In genomic region chr4:116357758-116358157, GRCh38 we compare ENCODE assay signal across 12 cellular contexts.
DNase-seq lines count a peak whose midpoint lies in the region; ATAC-seq, FAIRE-seq and TF ChIP-seq lines count a peak whose summit lies in the region.
"Had no signal": no experiment of that assay in that cellular context is flagged by ENCODE, and none has a peak within 500 bp of the region (broad histone marks: within the 10 kb centered on the region; RNA-seq: fewer than 3 reads in every experiment).

No MANE protein-coding gene starts in this region.

- no peak overlapping the region for H3K4me3 ChIP-seq in psoas muscle
- H3K4me3 ChIP-seq: thyroid gland had no signal

- intact Hi-C loops in psoas muscle (cut with DNase I): no loop called here

- FAIRE-seq in GM19239 (lab: Jason Lieb, UNC): no peak

- no peak overlapping the region for H3K27ac ChIP-seq in psoas muscle
- H3K27ac ChIP-seq: thyroid gland had no signal

- DNase-seq in DMS53 treated with DMSO at 0.1 percent for 48 hours (lab: John Stamatoyannopoulos, UW; ENCODE audit: unreplicated experiment) (peak; percentile 26), M059J (ENCODE audit: low read depth) (peak; percentile 3), kidney tubule cell (ENCODE audit: low spot score) (peak; percentile 69), GM19239 (ENCODE audit: insufficient read length, low spot score) (no peak), GOT3 (lab: John Stamatoyannopoulos, UW) (no peak), psoas muscle (no peak)
- peak; percentile 14 for DNase-seq in activated T-helper 9 cell treated with anti-CD3 and anti-CD28 coated beads, Interleukin-2, amount 50 U/mL, for 16 hours (ENCODE audit: low read depth)
- DNase-seq: activated CD8-positive, alpha-beta T cell treated with anti-CD3 and anti-CD28 coated beads for 36 hours; CD8-positive, alpha-beta T cell; NCI-H1048; thyroid gland had no signal

- no peaks in the 10 kb centered on the region for H3K4me1 ChIP-seq in psoas muscle
- H3K4me1 ChIP-seq: thyroid gland had no signal

- TF ChIP-seq CTCF in psoas muscle (IDR thresholded peaks at IDR 0.05): no peak

- no peaks in the 10 kb centered on the region for H3K27me3 ChIP-seq in psoas muscle (ENCODE audit: insufficient read depth in 3 of 3, low read length in 2 of 3)
- H3K27me3 ChIP-seq: thyroid gland had no signal

- H3K9me3 ChIP-seq in psoas muscle: peaks cover 6% of the 10 kb centered on the region
- H3K9me3 ChIP-seq: thyroid gland had no signal

- H3K36me3 ChIP-seq in psoas muscle (ENCODE audit: insufficient read depth in 1 of 2, low read depth in 1 of 2): no peaks in the 10 kb centered on the region
- H3K36me3 ChIP-seq: thyroid gland had no signal

- ATAC-seq in HG02623 (IDR thresholded peaks at IDR 0.05; ENCODE audit: unreplicated experiment) (no peak), psoas muscle (no peak)
- ATAC-seq: CD8-positive, alpha-beta T cell had no signal

- WGBS in psoas muscle, 3 donors: 68 to 83% (median 78%) methylated on average over 4 of the region's 4 CpGs

Comparison
In these comparisons a context has a peak if more than half of its experiments do, and no peak if none do; other contexts are left out.
1. DNase-seq: peak in DMS53 treated with DMSO at 0.1 percent for 48 hours (single experiment), M059J (single experiment), activated T-helper 9 cell treated with anti-CD3 and anti-CD28 coated beads, Interleukin-2, amount 50 U/mL, for 16 hours (single experiment) and kidney tubule cell (single experiment); none in GM19239 (single experiment), GOT3 (single experiment) and psoas muscle (0 of 2).